Comparison of ENCODE assay signal across 10 cellular contexts in the genomic region with DNA sequence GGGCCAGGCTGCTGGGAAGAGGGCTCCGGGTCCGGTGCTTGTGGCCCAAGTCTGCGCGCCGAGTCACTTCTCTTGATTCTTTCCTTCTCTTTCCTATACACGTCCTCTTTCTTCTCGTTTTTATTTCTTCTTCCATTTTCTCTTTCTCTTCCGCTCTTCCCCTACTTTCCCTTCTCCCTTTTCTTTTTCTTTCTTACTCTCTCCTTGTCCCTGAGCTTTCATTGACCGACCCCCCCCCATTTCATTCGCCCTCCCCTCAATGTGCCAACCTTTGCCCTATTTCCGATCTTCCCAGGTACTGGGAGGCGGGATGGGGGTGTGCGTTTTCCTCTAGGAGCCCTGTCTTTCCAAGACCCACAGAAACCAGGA. TPM values are rescaled to one million over a fixed set of nuclear protein-coding genes. Genes with fewer than 3 reads are reported as not detected.
DNase-seq lines count a peak whose midpoint lies in the region; ATAC-seq and TF ChIP-seq lines count a peak whose summit lies in the region.
"Had no signal": no experiment of that assay in that cellular context is flagged by ENCODE, and none has a peak within 500 bp of the region (broad histone marks: within the 10 kb centered on the region; RNA-seq: fewer than 3 reads in every experiment).

No MANE protein-coding gene starts in this region.

- H3K36me3 ChIP-seq in neural progenitor cell = no peaks in the 10 kb centered on the region
- H3K36me3 ChIP-seq in body of pancreas (replicated peaks in 1 of 2; ENCODE audit: insufficient read depth in 1 of 2, low read depth in 2 of 2) = no peaks in the 10 kb centered on the region
- H3K36me3 ChIP-seq: esophagus squamous epithelium had no signal

- TF ChIP-seq POLR2A in body of pancreas (IDR thresholded peaks at IDR 0.05) = no peak

- H3K27me3 ChIP-seq in neural progenitor cell (peaks cover 100% of the 10 kb centered on the region), body of pancreas (peaks cover 3 to 56% of the 10 kb centered on the region in 2 donors)

- H3K4me3 ChIP-seq in coronary artery (peak overlapping the region; percentile 75), neural progenitor cell (no peak overlapping the region), body of pancreas (peak overlapping the region in 1 of 2 donors; percentile 2)

- peaks cover 50% of the 10 kb centered on the region for H3K4me1 ChIP-seq in neural progenitor cell
- peaks cover 73% of the 10 kb centered on the region for H3K4me1 ChIP-seq in body of pancreas

- H3K4me3 Mint-ChIP-seq in HFFc6 (peak overlapping the region; percentile 14), neural progenitor cell (peak overlapping the region; percentile 90)

- no peak overlapping the region for H3K27ac ChIP-seq in coronary artery
- no peak overlapping the region for H3K27ac ChIP-seq in neural progenitor cell
- H3K27ac ChIP-seq in body of pancreas = no peak overlapping the region
- H3K27ac ChIP-seq: esophagus squamous epithelium had no signal

- 12 to 15% methylated on average over 11 to 13 of the region's 13 CpGs for WGBS in body of pancreas, 2 donors

- TF ChIP-seq CTCF in HFFc6 (IDR thresholded peaks at IDR 0.05) = no peak
- no peak for TF ChIP-seq CTCF in coronary artery (IDR thresholded peaks at IDR 0.05)
- no peak for TF ChIP-seq CTCF in neural progenitor cell (IDR thresholded peaks at IDR 0.05)
- no peak for TF ChIP-seq CTCF in body of pancreas (IDR thresholded peaks at IDR 0.05)

- ATAC-seq in body of pancreas = no peak
- no peak for ATAC-seq in GM18907 (IDR thresholded peaks at IDR 0.05; ENCODE audit: unreplicated experiment)
- ATAC-seq in GM21737 (IDR thresholded peaks at IDR 0.05; ENCODE audit: unreplicated experiment) = no peak

- H3K27me3 Mint-ChIP-seq in HFFc6 (ENCODE audit: insufficient read depth) (peaks cover 76% of the 10 kb centered on the region), neural progenitor cell (ENCODE audit: insufficient read depth, low read depth) (peaks cover 80% of the 10 kb centered on the region)

- peak overlapping the region; percentile 97 for H3K4me2 ChIP-seq in neural progenitor cell

- no peaks in the 10 kb centered on the region for H3K79me2 ChIP-seq in neural progenitor cell (ENCODE audit: low read depth)

- H3K36me3 Mint-ChIP-seq in HFFc6 (ENCODE audit: low read depth) = peaks cover 6% of the 10 kb centered on the region; the same call in 1 of the 2 replicates
- no peaks in the 10 kb centered on the region for H3K36me3 Mint-ChIP-seq in neural progenitor cell

- DNase-seq in SIG-M5 treated with dmso at 0.1 percent for 504 hours (lab: John Stamatoyannopoulos, UW; ENCODE audit: unreplicated experiment) (peak; percentile 25), SIG-M5 (lab: John Stamatoyannopoulos, UW) (no peak), HFFc6 (no peak), coronary artery (ENCODE audit: low spot score) (no peak), neural progenitor cell (ENCODE audit: low spot score) (no peak), body of pancreas (no peak)
- DNase-seq: esophagus squamous epithelium, Kasumi-1 had no signal

- intact Hi-C loops in body of pancreas (cut with DNase I) = loop anchor here (5.0 kb wide), 1 partner anchor 570 kb away; no protein-coding TSS in a partner anchor

- no peak overlapping the region for H3K9ac ChIP-seq in neural progenitor cell

- H4K20me1 ChIP-seq in neural progenitor cell (ENCODE audit: low read depth) = peaks cover 86% of the 10 kb centered on the region

- no peaks in the 10 kb centered on the region for H3K9me3 Mint-ChIP-seq in HFFc6
- H3K9me3 Mint-ChIP-seq in neural progenitor cell = no peaks in the 10 kb centered on the region

- H3K27ac Mint-ChIP-seq in HFFc6 (no peak overlapping the region), neural progenitor cell (no peak overlapping the region)

- H3F3A ChIP-seq in neural progenitor cell (ENCODE audit: low read depth) = peaks cover 51% of the 10 kb centered on the region

- H2AFZ ChIP-seq in neural progenitor cell (replicated peaks) = no peak overlapping the region

- H3K9me3 ChIP-seq in neural progenitor cell (ENCODE audit: low read depth) (no peaks in the 10 kb centered on the region), body of pancreas (no peaks in the 10 kb centered on the region)
- H3K9me3 ChIP-seq: esophagus squamous epithelium had no signal

- H3K4me1 Mint-ChIP-seq in HFFc6 (ENCODE audit: low read depth) (peaks cover 46% of the 10 kb centered on the region), neural progenitor cell (peaks cover 49% of the 10 kb centered on the region)

RNA-seq across cellular contexts. Expression of a gene that starts 1.8 kb away (rescaled TPM):
- under 1 TPM; 0.10 to 0.40 (median 0.18) TPM for total RNA-seq in HFFc6 (2021; fragmentation: NEBNext Ultra II Directional; extraction: Animal tissue kit (Norgen Biotek cat#: 25700))
- total RNA-seq in neural progenitor cell (ENCODE audit: low replicate concordance) (0.06 and 0.15 TPM in 2 replicates), body of pancreas (1 to 10 TPM; 2.6 to 3.1 TPM)
